ENCODE assay signal across 16 cellular contexts in genomic region chr14:95309261-95310051, GRCh38.
"Had no signal": no experiment of that assay in that cellular context is flagged by ENCODE, and none has a peak within 500 bp of the region (broad histone marks: within the 10 kb centered on the region; RNA-seq: fewer than 3 reads in every experiment).

No MANE protein-coding gene starts in this region.

- H3K36me3 ChIP-seq: adrenal gland, neutrophil, pancreas, sigmoid colon, upper lobe of left lung had no signal

- H3K9me3 ChIP-seq: adrenal gland, neutrophil, pancreas, sigmoid colon, testis, upper lobe of left lung had no signal

- H3K4me1 ChIP-seq: testis had no signal

- H3K27me3 ChIP-seq: adrenal gland, neutrophil, pancreas, sigmoid colon, testis, upper lobe of left lung had no signal

- H3K4me3 ChIP-seq: adrenal gland, coronary artery, pancreas, sigmoid colon, SK-N-MC, testis, upper lobe of left lung had no signal

- H3K27ac ChIP-seq: adrenal gland, coronary artery, neutrophil, sigmoid colon, SK-N-MC, testis had no signal

- DNase-seq: activated CD4-positive, alpha-beta T cell treated with anti-CD3 and anti-CD28 coated beads, Interleukin-2, amount 50 U/mL, for 4 hours; activated gamma-delta T cell; activated T-cell treated with anti-CD3 and anti-CD28 coated beads, Interleukin-2, amount 50 U/mL, for 72 hours; adrenal gland; erythroblast; foreskin melanocyte; mesendoderm; naive thymus-derived CD8-positive, alpha-beta T cell; pancreas; sigmoid colon; stimulated activated naive CD8-positive, alpha-beta T cell treated with anti-CD3 and anti-CD28 coated beads, Interleukin-15, amount 100 ng/mL, for 72 hours; testis; upper lobe of left lung had no signal
